Comparison of ENCODE assay signal across 10 cellular contexts in genomic region chr4:1194028-1194900, GRCh38. TPM values are rescaled to one million over a fixed set of nuclear protein-coding genes. Genes with fewer than 3 reads are reported as not detected.
A peak's percentile ranks its signal among the peaks of the same experiment; 100 is the strongest.
DNase-seq lines count a peak whose midpoint lies in the region; ATAC-seq and TF ChIP-seq lines count a peak whose summit lies in the region.
"Had no signal": no experiment of that assay in that cellular context is flagged by ENCODE, and none has a peak within 500 bp of the region (broad histone marks: within the 10 kb centered on the region; RNA-seq: fewer than 3 reads in every experiment).

No MANE protein-coding gene starts in this region.

- no peak for TF ChIP-seq CTCF in upper lobe of right lung (IDR thresholded peaks at IDR 0.05)

- H3K27me3 Mint-ChIP-seq in activated CD4-positive, alpha-beta T cell treated with anti-CD3 and anti-CD28 coated beads for 36 hours = no peaks in the 10 kb centered on the region

- H3K27ac ChIP-seq in upper lobe of right lung = peak overlapping the region; percentile 81

- H3K4me3 Mint-ChIP-seq in activated CD4-positive, alpha-beta T cell treated with anti-CD3 and anti-CD28 coated beads for 36 hours = no peak overlapping the region
- H3K4me3 Mint-ChIP-seq: activated CD8-positive, alpha-beta T cell treated with anti-CD3 and anti-CD28 coated beads, Interleukin-2, amount 10 ng/mL, durations not matched to agents 7 days and 5 days had no signal

- intact Hi-C loops in activated CD4-positive, alpha-beta T cell treated with anti-CD3 and anti-CD28 coated beads for 36 hours (cut with DNase I, micrococcal nuclease) = no loop called here
- intact Hi-C loops in upper lobe of right lung (cut with DNase I) = no loop called here

- CTCF ChIA-PET in activated CD4-positive, alpha-beta T cell treated with anti-CD3 and anti-CD28 coated beads for 36 hours (lab: Charles Lee) = no interaction called here

- H3K27ac Mint-ChIP-seq in activated CD4-positive, alpha-beta T cell treated with anti-CD3 and anti-CD28 coated beads for 36 hours = no peak overlapping the region
- H3K27ac Mint-ChIP-seq: activated CD8-positive, alpha-beta T cell treated with anti-CD3 and anti-CD28 coated beads, Interleukin-2, amount 10 ng/mL, durations not matched to agents 7 days and 5 days had no signal

- POLR2A ChIA-PET in activated CD4-positive, alpha-beta T cell treated with anti-CD3 and anti-CD28 coated beads for 36 hours (lab: Charles Lee) = no interaction called here

- no peaks in the 10 kb centered on the region for H3K4me1 Mint-ChIP-seq in activated CD4-positive, alpha-beta T cell treated with anti-CD3 and anti-CD28 coated beads for 36 hours

- no peak for ATAC-seq in activated CD4-positive, alpha-beta T cell treated with anti-CD3 and anti-CD28 coated beads for 36 hours
- ATAC-seq in upper lobe of right lung = peak; percentile 6
- ATAC-seq: activated CD8-positive, alpha-beta T cell treated with anti-CD3 and anti-CD28 coated beads, Interleukin-2, amount 10 ng/mL, durations not matched to agents 7 days and 5 days had no signal

- peaks cover 27% of the 10 kb centered on the region for H3K4me1 ChIP-seq in upper lobe of right lung

- H3K9me3 ChIP-seq in upper lobe of right lung = no peaks in the 10 kb centered on the region

- H3K36me3 Mint-ChIP-seq in activated CD4-positive, alpha-beta T cell treated with anti-CD3 and anti-CD28 coated beads for 36 hours (ENCODE audit: low read depth) = peaks cover 5% of the 10 kb centered on the region

- H3K36me3 ChIP-seq in upper lobe of right lung = no peaks in the 10 kb centered on the region

- no peaks in the 10 kb centered on the region for H3K9me3 Mint-ChIP-seq in activated CD4-positive, alpha-beta T cell treated with anti-CD3 and anti-CD28 coated beads for 36 hours (ENCODE audit: low read depth)

- DNase-seq in activated CD4-positive, alpha-beta T cell treated with anti-CD3 and anti-CD28 coated beads for 36 hours = peak; percentile 4
- DNase-seq in activated CD4-positive, alpha-beta T cell treated with anti-CD3 and anti-CD28 coated beads, Interleukin-2, amount 50 U/mL, for 4 hours = no peak
- DNase-seq in dermis blood vessel endothelial cell (peak; percentile 41), mesenteric fat pad (ENCODE audit: low spot score) (peak; percentile 91), upper lobe of right lung (peak; percentile 70), NCI-H2227 treated with DMSO at 0.1 percent for 48 hours (lab: John Stamatoyannopoulos, UW) (no peak), GM19238 (ENCODE audit: insufficient read length, low spot score) (no peak), DMS79 treated with DMSO at 0.1 percent for 48 hours (lab: John Stamatoyannopoulos, UW) (no peak)
- DNase-seq: activated CD8-positive, alpha-beta T cell treated with anti-CD3 and anti-CD28 coated beads, Interleukin-2, amount 10 ng/mL, durations not matched to agents 7 days and 5 days; NCI-H1436 treated with DMSO at 0.1 percent for 48 hours had no signal

- H3K27me3 ChIP-seq in upper lobe of right lung = no peaks in the 10 kb centered on the region

- no peak overlapping the region for H3K4me3 ChIP-seq in upper lobe of right lung

RNA-seq across cellular contexts. Expression of gene SPON2, which starts 21.9 kb away (rescaled TPM):
- 1 to 10 TPM; 7.5 to 8.5 TPM for total RNA-seq in activated CD4-positive, alpha-beta T cell treated with anti-CD3 and anti-CD28 coated beads for 36 hours
- 0.65 and 1.5 TPM in 2 replicates for total RNA-seq in dermis blood vessel endothelial cell
- total RNA-seq in mesenteric fat pad = 27.3 TPM
- 43.9 TPM for total RNA-seq in upper lobe of right lung

RNA-seq across cellular contexts. Expression of gene CTBP1, which starts 54.7 kb away (rescaled TPM):
- total RNA-seq in activated CD4-positive, alpha-beta T cell treated with anti-CD3 and anti-CD28 coated beads for 36 hours = 100 to 1,000 TPM; 152 to 177 TPM
- total RNA-seq in dermis blood vessel endothelial cell (268 and 424 TPM in 2 replicates), mesenteric fat pad (147 TPM), upper lobe of right lung (169 TPM)

Comparison
In these comparisons a context has a peak if more than half of its experiments do, and no peak if none do; other contexts are left out.
1. DNase-seq: peak in activated CD4-positive, alpha-beta T cell treated with anti-CD3 and anti-CD28 coated beads for 36 hours (single experiment), dermis blood vessel endothelial cell (single experiment), mesenteric fat pad (single experiment) and upper lobe of right lung (single experiment); none in activated CD4-positive, alpha-beta T cell treated with anti-CD3 and anti-CD28 coated beads, Interleukin-2, amount 50 U/mL, for 4 hours (0 of 2), NCI-H2227 treated with DMSO at 0.1 percent for 48 hours (single experiment), GM19238 (single experiment) and DMS79 treated with DMSO at 0.1 percent for 48 hours (single experiment).